8 cellular contexts compared by ENCODE assay signal in genomic region chr2:197215988-197216979, GRCh38.
DNase-seq lines count a peak whose midpoint lies in the region; ATAC-seq lines count a peak whose summit lies in the region.

No MANE protein-coding gene starts in this region.

- peak overlapping the region; percentile 94 for H3K27ac Mint-ChIP-seq in activated CD4-positive, alpha-beta memory T cell treated with anti-CD3 and anti-CD28 coated beads for 36 hours
- peak overlapping the region; percentile 98 for H3K27ac Mint-ChIP-seq in memory B cell

- intact Hi-C loops in activated CD4-positive, alpha-beta memory T cell treated with anti-CD3 and anti-CD28 coated beads for 36 hours (cut with micrococcal nuclease) = loop anchor here (1.0 to 10.0 kb wide), 8 partner anchors 17 to 1051 kb away; no protein-coding TSS in a partner anchor

- peaks cover 87% of the 10 kb centered on the region for H3K4me1 Mint-ChIP-seq in activated CD4-positive, alpha-beta memory T cell treated with anti-CD3 and anti-CD28 coated beads for 36 hours (ENCODE audit: low read depth)
- peaks cover 55% of the 10 kb centered on the region for H3K4me1 Mint-ChIP-seq in memory B cell

- ATAC-seq in GM19395 (IDR thresholded peaks at IDR 0.05; ENCODE audit: unreplicated experiment) (peak; percentile 77), HG03432 (IDR thresholded peaks at IDR 0.05; ENCODE audit: unreplicated experiment) (peak; percentile 70), memory B cell (ENCODE audit: low read depth) (peak; percentile 73)

- no peaks in the 10 kb centered on the region for H3K27me3 Mint-ChIP-seq in activated CD4-positive, alpha-beta memory T cell treated with anti-CD3 and anti-CD28 coated beads for 36 hours
- no peaks in the 10 kb centered on the region for H3K27me3 Mint-ChIP-seq in memory B cell

- no peaks in the 10 kb centered on the region for H3K9me3 Mint-ChIP-seq in activated CD4-positive, alpha-beta memory T cell treated with anti-CD3 and anti-CD28 coated beads for 36 hours
- H3K9me3 Mint-ChIP-seq in memory B cell = no peaks in the 10 kb centered on the region

- peak overlapping the region; percentile 62 for H3K4me3 Mint-ChIP-seq in activated CD4-positive, alpha-beta memory T cell treated with anti-CD3 and anti-CD28 coated beads for 36 hours
- peak overlapping the region; percentile 78 for H3K4me3 Mint-ChIP-seq in memory B cell

- DNase-seq in DMS53 (lab: John Stamatoyannopoulos, UW) (peak; percentile 60), memory B cell (ENCODE audit: low spot score in 2 of 2) (no peak), NCI-H1436 treated with DMSO at 0.1 percent for 48 hours (lab: John Stamatoyannopoulos, UW) (no peak), RKO (ENCODE audit: low spot score) (no peak)
- no peak for DNase-seq in activated CD4-positive, alpha-beta memory T cell treated with anti-CD3 and anti-CD28 coated beads for 36 hours
- no peak for DNase-seq in activated effector memory CD4-positive, alpha-beta T cell treated with Interleukin-2 at 50 U/mL for 16 hours

- POLR2A ChIA-PET in activated CD4-positive, alpha-beta memory T cell treated with anti-CD3 and anti-CD28 coated beads for 36 hours (lab: Charles Lee) = interaction anchor here (1.4 to 2.3 kb wide), 4 partner anchors 12 to 81 kb away, joined by 4 to 5 read pairs (median 4); no protein-coding TSS in a partner anchor

- H3K36me3 Mint-ChIP-seq in activated CD4-positive, alpha-beta memory T cell treated with anti-CD3 and anti-CD28 coated beads for 36 hours = peaks cover 8% of the 10 kb centered on the region
- H3K36me3 Mint-ChIP-seq in memory B cell = peaks cover 5% of the 10 kb centered on the region

- CTCF ChIA-PET in activated CD4-positive, alpha-beta memory T cell treated with anti-CD3 and anti-CD28 coated beads for 36 hours (lab: Charles Lee) = interaction anchor here (0.6 to 1.2 kb wide), 3 partner anchors 19 to 25 kb away, joined by 3 to 4 read pairs (median 3); no protein-coding TSS in a partner anchor
